ENCODE assay signal across 8 cellular contexts in the genomic region with DNA sequence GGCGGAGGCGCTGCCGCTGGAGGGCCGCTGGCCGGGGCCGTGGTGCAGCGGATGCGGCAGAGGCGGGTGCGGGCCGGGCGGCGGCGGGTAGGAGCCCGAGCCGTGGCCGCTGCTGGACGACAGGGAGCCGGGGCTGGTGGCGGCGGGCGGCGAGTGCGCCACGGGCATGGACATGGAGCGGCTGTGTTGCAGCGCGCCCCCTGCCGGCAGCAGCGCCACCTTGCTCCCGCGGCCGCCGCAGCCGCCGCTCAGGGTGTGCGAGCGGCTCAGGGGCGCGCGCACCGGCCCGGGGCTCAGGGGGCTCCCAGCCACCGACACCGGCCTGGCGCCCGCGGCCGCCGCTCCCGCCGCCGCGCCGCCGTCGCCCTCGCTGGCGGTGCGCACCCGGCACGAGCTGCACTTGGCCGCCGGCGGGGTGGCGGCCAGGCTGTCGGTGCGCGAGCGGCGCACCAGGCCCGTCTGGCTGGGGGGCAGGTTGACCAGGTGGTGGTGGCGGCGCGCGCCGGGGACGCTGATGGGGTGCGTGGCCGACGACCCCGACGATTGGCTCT. TPM values are rescaled to one million over a fixed set of nuclear protein-coding genes. Genes with fewer than 3 reads are reported as not detected.
DNase-seq lines count a peak whose midpoint lies in the region; ATAC-seq, FAIRE-seq and TF ChIP-seq lines count a peak whose summit lies in the region.

No MANE protein-coding gene starts in this region.

- H4K91ac ChIP-seq in H1 (replicated peaks; ENCODE audit: insufficient read length, low read length) = no peak overlapping the region

- no peak overlapping the region for H2BK5ac ChIP-seq in H1 (ENCODE audit: low read depth, low read length)

- H3K23me2 ChIP-seq in H1 (ENCODE audit: low read depth, low read length) = peaks cover 16% of the 10 kb centered on the region

- H4K20me1 ChIP-seq in H1 (replicated peaks in 1 of 2; ENCODE audit: control insufficient read depth in 1 of 2, insufficient read depth in 2 of 2, low read length in 2 of 2) = peaks cover 10 to 20% of the 10 kb centered on the region in 2 experiments

- peak; percentile 35 to 59 for TF ChIP-seq RAD21 in H1 (IDR thresholded peaks at IDR 0.05 in 1 of 2, conservative IDR thresholded peaks at IDR 0.05 in 1 of 2; ENCODE audit: low read depth in 2 of 2, low read length in 2 of 2)

- no peak overlapping the region for H2AFZ ChIP-seq in H1 (ENCODE audit: low read length)

- H4K5ac ChIP-seq in H1 (ENCODE audit: insufficient read length, low read depth, low read length) = no peak overlapping the region

- peak overlapping the region; percentile 84 to 92 for H3K4me2 ChIP-seq in H1 (ENCODE audit: insufficient read depth in 1 of 2, low read depth in 2 of 2, low read length in 2 of 2)

- no peaks in the 10 kb centered on the region for H3K9me3 ChIP-seq in H1 (ENCODE audit: insufficient read depth in 2 of 2, low read depth in 1 of 2, low read length in 1 of 2)

- no peak overlapping the region for H2BK20ac ChIP-seq in H1 (ENCODE audit: low read length)

- no peak overlapping the region for H3K27ac ChIP-seq in H1 (ENCODE audit: low read depth, low read length)

- FAIRE-seq in H1 (lab: Jason Lieb, UNC) = no peak

- no peaks in the 10 kb centered on the region; a peak in 2 of 7 replicates for H3K27me3 ChIP-seq in H1 (replicated peaks in 1 of 4; ENCODE audit: control insufficient read depth in 3 of 4, extremely low read depth in 1 of 4, insufficient read depth in 3 of 4, low read length in 3 of 4)

- H2AK5ac ChIP-seq in H1 (ENCODE audit: low read depth, low read length) = no peak overlapping the region

- peaks cover 10 to 30% of the 10 kb centered on the region in 2 experiments for H3K79me2 ChIP-seq in H1 (ENCODE audit: control insufficient read depth in 1 of 2, insufficient read depth in 2 of 2, low read length in 2 of 2)

- peak overlapping the region in 2 of 4 experiments; percentile 51 to 75; a peak in 4 of 7 replicates for H3K9ac ChIP-seq in H1 (replicated peaks in 1 of 4; ENCODE audit: extremely low read depth in 1 of 4, low read depth in 3 of 4, low read length in 3 of 4)

- no peak overlapping the region for H2BK12ac ChIP-seq in H1 (ENCODE audit: low read depth, low read length)

- peak overlapping the region; percentile 92 for H4K8ac ChIP-seq in H1 (ENCODE audit: extremely low read depth, insufficient read depth, low read length)

- CTCF ChIA-PET in H1 (lab: Charles Lee; ENCODE audit: partially characterized antibody) = interaction anchor here (0.8 to 2.1 kb wide), 13 partner anchors 9 to 329 kb away, joined by 3 to 9 read pairs (median 4); no protein-coding TSS in a partner anchor

- H3K4me1 ChIP-seq in H1 (replicated peaks in 1 of 4; ENCODE audit: control insufficient read depth in 3 of 4, insufficient read depth in 4 of 4, low read length in 3 of 4) = peaks cover 0 to 22% (median 6%) of the 10 kb centered on the region in 4 experiments; a peak in 6 of 7 replicates

- peaks cover 0 to 28% (median 11%) of the 10 kb centered on the region in 4 experiments; a peak in 4 of 8 replicates for H3K36me3 ChIP-seq in H1 (ENCODE audit: control insufficient read depth in 2 of 4, insufficient read depth in 4 of 4, low read length in 3 of 4)

- POLR2A ChIA-PET in H1 (lab: Charles Lee; ENCODE audit: partially characterized antibody) = no interaction called here

- DNase-seq in NCI-H2196 treated with DMSO at 0.1 percent for 48 hours (lab: John Stamatoyannopoulos, UW; ENCODE audit: unreplicated experiment) (peak; percentile 27), H1 (ENCODE audit: low read depth in 1 of 2, low spot score in 2 of 2) (peak in 1 of 2 experiments; percentile 89), medulla oblongata (ENCODE audit: extremely low spot score) (peak; percentile 80)
- peak; percentile 47 to 58 (median 53) for DNase-seq in activated CD8-positive, alpha-beta memory T cell treated with anti-CD3 and anti-CD28 coated beads for 48 hours (ENCODE audit: low read depth in 2 of 3, low spot score in 2 of 3)
- peak; percentile 50 for DNase-seq in stimulated activated CD8-positive, alpha-beta memory T cell treated with anti-CD3 and anti-CD28 coated beads, Interleukin-12 subunit alpha, Interleukin-12 subunit beta, amount 100 ng/mL, for 4 hours (ENCODE audit: low read depth)

- no peak overlapping the region for H2BK15ac ChIP-seq in H1 (ENCODE audit: low read length)

- peak overlapping the region; percentile 12 for H3K56ac ChIP-seq in H1 (replicated peaks; ENCODE audit: insufficient read length, low read depth, low read length)

- peaks cover 4% of the 10 kb centered on the region for H3K79me1 ChIP-seq in H1 (ENCODE audit: low read depth, low read length)

- H3K23ac ChIP-seq in H1 (ENCODE audit: insufficient read length) = no peak overlapping the region

- no peak overlapping the region for H3K18ac ChIP-seq in H1 (ENCODE audit: extremely low read depth, low read length)

- 3% methylated on average over 32 of the region's 83 CpGs; no CpG with 5 or more reads in 1 of the 2 experiments for WGBS in H1 (ENCODE audit: extremely low coverage in 1 of 2, insufficient coverage in 1 of 2, insufficient read length in 1 of 2, insufficient replicate concordance in 2 of 2, low coverage in 1 of 2, low lambda C conversion rate in 2 of 2, missing lambda C conversion rate in 1 of 2), 2 experiments

- H3K4ac ChIP-seq in H1 (replicated peaks; ENCODE audit: insufficient read length, low read depth, low read length) = no peak overlapping the region

- no peak; a peak in 1 of 3 replicates for TF ChIP-seq EP300 in H1 (IDR thresholded peaks at IDR 0.05; ENCODE audit: borderline replicate concordance in 1 of 2, low read depth in 2 of 2, low read length in 2 of 2)

- no peak overlapping the region for H3K14ac ChIP-seq in H1 (ENCODE audit: insufficient read length)

- ATAC-seq in GM18909 (IDR thresholded peaks at IDR 0.05; ENCODE audit: poor library complexity, unreplicated experiment) (peak; percentile 25), HG03135 (IDR thresholded peaks at IDR 0.05; ENCODE audit: unreplicated experiment) (no peak), GM21619 (IDR thresholded peaks at IDR 0.05; ENCODE audit: unreplicated experiment) (no peak)

- H2BK120ac ChIP-seq in H1 (replicated peaks; ENCODE audit: low read depth, low read length) = no peak overlapping the region

- H3K4me3 ChIP-seq in H1 (ENCODE audit: extremely low read depth in 1 of 4, insufficient read depth in 2 of 4, low read depth in 3 of 4, low read length in 4 of 4) = peak overlapping the region; percentile 64 to 88 (median 70)

- peak in 1 of 2 experiments; percentile 29; a peak in 2 of 3 replicates for TF ChIP-seq POLR2A in H1 (IDR thresholded peaks at IDR 0.05; ENCODE audit: control extremely low read depth in 1 of 2, low read depth in 2 of 2, low read length in 2 of 2)

- TF ChIP-seq CTCF in H1 (IDR thresholded peaks at IDR 0.05; ENCODE audit: control extremely low read depth in 1 of 3, insufficient read depth in 1 of 3, low read depth in 1 of 3, low read length in 3 of 3) = peak in 2 of 3 experiments; percentile 54 to 66; a peak in 3 of 4 replicates

TF ChIP-seq in H1, 55 proteins besides CTCF, POLR2A, EP300 and RAD21 (continues in another document):
- TF ChIP-seq SRF (IDR thresholded peaks at IDR 0.05; ENCODE audit: low read depth, low read length) (no peak), CHD1 (IDR thresholded peaks at IDR 0.05; ENCODE audit: low read depth, low read length) (no peak), GABPA (IDR thresholded peaks at IDR 0.05; ENCODE audit: borderline replicate concordance, insufficient read depth, low read length) (0 out of 2 replicates have a peak, but pooled peaks have one; percentile 53), PHF8 (conservative IDR thresholded peaks at IDR 0.05; ENCODE audit: low read depth, low read length) (0 out of 2 replicates have a peak, but pooled peaks have one; percentile 4), CTBP2 (IDR thresholded peaks at IDR 0.05; ENCODE audit: borderline replicate concordance, insufficient read depth, insufficient read length, low read length) (peak; percentile 24), ATF2 (IDR thresholded peaks at IDR 0.05; ENCODE audit: low read length) (no peak), E2F6 (IDR thresholded peaks at IDR 0.05) (0 out of 2 replicates have a peak, but pooled peaks have one; percentile 19), ASH2L (IDR thresholded peaks at IDR 0.05; ENCODE audit: low read length) (no peak), MAFK (IDR thresholded peaks at IDR 0.05; ENCODE audit: low read depth, low read length) (no peak), TAF1 (IDR thresholded peaks at IDR 0.05; ENCODE audit: low read depth, low read length) (0 out of 2 replicates have a peak, but pooled peaks have one; percentile 6), CEBPB (IDR thresholded peaks at IDR 0.05; ENCODE audit: low read depth, low read length) (no peak), EZH2 (IDR thresholded peaks at IDR 0.05; ENCODE audit: low read depth, low read length, severe bottlenecking) (no peak), BACH1 (IDR thresholded peaks at IDR 0.05; ENCODE audit: low read length) (no peak)

RNA-seq across cellular contexts. Expression of gene IRS2, which starts 1.7 kb away (rescaled TPM):
- total RNA-seq in H1 (2021; fragmentation: NEBNext Ultra II Directional; extraction: Animal tissue kit (Norgen Biotek cat#: 25700)) = 16.7 and 17.0 TPM in 2 replicates
- 2.6 and 3.8 TPM in 2 replicates for polyA plus RNA-seq in H1 (2011; rRNA removed)
- 2.7 TPM for polyA plus RNA-seq in H1 (2011; cell fraction: cytosol; rRNA removed)
- polyA plus RNA-seq in H1 (2011; cell fraction: nucleus; rRNA removed) = 5.0 TPM
- 4.8 to 6.0 TPM (median 5.3 TPM) in 4 replicates for polyA plus RNA-seq in H1 (2012, experiment 1 of 2)
- 3.8 TPM for polyA plus RNA-seq in H1 (2012, experiment 2 of 2)
- 5.1 TPM for polyA plus RNA-seq in H1 (2013, experiment 1 of 2)
- 5.3 TPM for polyA plus RNA-seq in H1 (2013, experiment 2 of 2)
- 1.7 and 2.3 TPM in 2 replicates for polyA minus RNA-seq in H1 (2011; rRNA and poly(A)+ RNA removed)
- 8.1 TPM for polyA minus RNA-seq in H1 (2011; cell fraction: cytosol; rRNA and poly(A)+ RNA removed)
- 15.0 TPM for polyA minus RNA-seq in H1 (2011; cell fraction: nucleus; rRNA and poly(A)+ RNA removed)
